In genomic region chr11:58900479-58901420, GRCh38 we compare ENCODE assay signal across 9 cellular contexts. TPM values are rescaled to one million over a fixed set of nuclear protein-coding genes. Genes with fewer than 3 reads are reported as not detected.
A peak's percentile ranks its signal among the peaks of the same experiment; 100 is the strongest.
DNase-seq lines count a peak whose midpoint lies in the region; ATAC-seq and TF ChIP-seq lines count a peak whose summit lies in the region.
"Had no signal": no experiment of that assay in that cellular context is flagged by ENCODE, and none has a peak within 500 bp of the region (broad histone marks: within the 10 kb centered on the region; RNA-seq: fewer than 3 reads in every experiment).

No MANE protein-coding gene starts in this region.

- no peaks in the 10 kb centered on the region for H3K36me3 ChIP-seq in upper lobe of right lung

- no peak overlapping the region for H3K27ac Mint-ChIP-seq in activated naive CD4-positive, alpha-beta T cell treated with anti-CD3 and anti-CD28 coated beads for 36 hours
- H3K27ac Mint-ChIP-seq in endothelial cell (ENCODE audit: unreplicated experiment): no peak overlapping the region
- H3K27ac Mint-ChIP-seq: mesothelial cell of epicardium had no signal

- H3K4me3 Mint-ChIP-seq in activated naive CD4-positive, alpha-beta T cell treated with anti-CD3 and anti-CD28 coated beads for 36 hours: no peak overlapping the region
- H3K4me3 Mint-ChIP-seq in endothelial cell (ENCODE audit: unreplicated experiment): no peak overlapping the region
- H3K4me3 Mint-ChIP-seq: mesothelial cell of epicardium had no signal

- H3K27me3 Mint-ChIP-seq in activated naive CD4-positive, alpha-beta T cell treated with anti-CD3 and anti-CD28 coated beads for 36 hours (ENCODE audit: low read depth): peaks cover 49% of the 10 kb centered on the region
- H3K27me3 Mint-ChIP-seq in endothelial cell (ENCODE audit: unreplicated experiment): peaks cover 1% of the 10 kb centered on the region

- H3K36me3 Mint-ChIP-seq in activated naive CD4-positive, alpha-beta T cell treated with anti-CD3 and anti-CD28 coated beads for 36 hours (ENCODE audit: low read depth): no peaks in the 10 kb centered on the region
- no peaks in the 10 kb centered on the region for H3K36me3 Mint-ChIP-seq in endothelial cell (ENCODE audit: low read depth, unreplicated experiment)
- H3K36me3 Mint-ChIP-seq: mesothelial cell of epicardium had no signal

- peak; percentile 81 for DNase-seq in activated naive CD4-positive, alpha-beta T cell treated with anti-CD3 and anti-CD28 coated beads for 36 hours
- no peak for DNase-seq in activated naive CD4-positive, alpha-beta T cell treated with Interleukin-2 at 50 U/mL for 16 hours
- DNase-seq in RWPE1 (ENCODE audit: low spot score) (peak; percentile 69), endothelial cell (ENCODE audit: low spot score) (peak; percentile 90), medulla oblongata (ENCODE audit: extremely low spot score) (peak; percentile 85), upper lobe of right lung (peak; percentile 85)

- ATAC-seq in HG03175 (IDR thresholded peaks at IDR 0.05; ENCODE audit: unreplicated experiment) (peak; percentile 61), upper lobe of right lung (peak; percentile 93), GM21390 (IDR thresholded peaks at IDR 0.05; ENCODE audit: unreplicated experiment) (no peak)

- no peak overlapping the region for H3K4me3 ChIP-seq in upper lobe of right lung

- POLR2A ChIA-PET in RWPE1 (lab: Yijun Ruan, JAX; ENCODE audit: low non-redundant PET): no interaction called here

- no peaks in the 10 kb centered on the region for H3K4me1 ChIP-seq in upper lobe of right lung

- peaks cover 38% of the 10 kb centered on the region for H3K27me3 ChIP-seq in upper lobe of right lung

- no peaks in the 10 kb centered on the region for H3K9me3 ChIP-seq in upper lobe of right lung

- H3K4me1 Mint-ChIP-seq in activated naive CD4-positive, alpha-beta T cell treated with anti-CD3 and anti-CD28 coated beads for 36 hours (ENCODE audit: low read depth): no peaks in the 10 kb centered on the region
- peaks cover 21% of the 10 kb centered on the region for H3K4me1 Mint-ChIP-seq in endothelial cell (ENCODE audit: unreplicated experiment)

- intact Hi-C loops in activated naive CD4-positive, alpha-beta T cell treated with anti-CD3 and anti-CD28 coated beads for 36 hours (cut with micrococcal nuclease): loop anchor here (1.0 to 5.0 kb wide), 3 partner anchors 157 to 324 kb away; no protein-coding TSS in a partner anchor
- intact Hi-C loops in upper lobe of right lung (cut with DNase I): no loop called here

- H3K27ac ChIP-seq in RWPE1: no peak overlapping the region
- H3K27ac ChIP-seq in upper lobe of right lung: no peak overlapping the region

- H3K9me3 Mint-ChIP-seq in activated naive CD4-positive, alpha-beta T cell treated with anti-CD3 and anti-CD28 coated beads for 36 hours: no peaks in the 10 kb centered on the region
- H3K9me3 Mint-ChIP-seq in endothelial cell (ENCODE audit: unreplicated experiment): no peaks in the 10 kb centered on the region
- H3K9me3 Mint-ChIP-seq: mesothelial cell of epicardium had no signal

- TF ChIP-seq CTCF in RWPE1 (conservative IDR thresholded peaks at IDR 0.05; ENCODE audit: low read depth) (peak; percentile 36), endothelial cell (IDR thresholded peaks at IDR 0.05; ENCODE audit: unreplicated experiment) (peak; percentile 38), upper lobe of right lung (IDR thresholded peaks at IDR 0.05) (peak; percentile 40)

- CTCF ChIA-PET in activated naive CD4-positive, alpha-beta T cell treated with anti-CD3 and anti-CD28 coated beads for 36 hours (lab: Charles Lee): interaction anchor here (0.5 to 1.6 kb wide), 10 partner anchors 10 to 1252 kb away, joined by 3 to 6 read pairs (median 3); no protein-coding TSS in a partner anchor
- CTCF ChIA-PET in RWPE1 (lab: Yijun Ruan, JAX): interaction anchor here (0.6 to 1.5 kb wide), 8 partner anchors 18 to 333 kb away, joined by 3 to 4 read pairs (median 4); no protein-coding TSS in a partner anchor

RNA-seq across cellular contexts. Expression of gene GLYATL1, which starts 38.5 kb away (rescaled TPM):
- total RNA-seq in activated naive CD4-positive, alpha-beta T cell treated with anti-CD3 and anti-CD28 coated beads for 36 hours: not detected
- total RNA-seq in endothelial cell (ENCODE audit: unreplicated experiment) (2.0 TPM), upper lobe of right lung (not detected)

RNA-seq across cellular contexts. Expression of gene GLYATL2, which starts 56.2 kb away (rescaled TPM):
- not detected for total RNA-seq in activated naive CD4-positive, alpha-beta T cell treated with anti-CD3 and anti-CD28 coated beads for 36 hours
- total RNA-seq in endothelial cell (ENCODE audit: unreplicated experiment) (0.62 TPM), upper lobe of right lung (not detected)
- total RNA-seq: mesothelial cell of epicardium had no signal
